ENCODE assay signal across 32 cellular contexts in genomic region chr2:233032551-233033320, GRCh38. TPM values are rescaled to one million over a fixed set of nuclear protein-coding genes. Genes with fewer than 3 reads are reported as not detected.
DNase-seq lines count a peak whose midpoint lies in the region; ATAC-seq, FAIRE-seq and TF ChIP-seq lines count a peak whose summit lies in the region.
"Had no signal": no experiment of that assay in that cellular context is flagged by ENCODE, and none has a peak within 500 bp of the region (broad histone marks: within the 10 kb centered on the region; RNA-seq: fewer than 3 reads in every experiment).

NEU2 (plus strand) TSS chr2:233032672; CDS start chr2:233032672, 0 bp downstream.

- ATAC-seq in GM21825 (IDR thresholded peaks at IDR 0.05; ENCODE audit: unreplicated experiment) (no peak), HG03460 (IDR thresholded peaks at IDR 0.05; ENCODE audit: unreplicated experiment) (no peak)
- ATAC-seq: activated CD4-positive, CD25-positive, alpha-beta regulatory T cell treated with anti-CD3 and anti-CD28 coated beads, Interleukin-2, amount 50 U/mL, for 24 hours; T-cell had no signal

- no peak within 1 kb of the TSS for H2AFZ ChIP-seq in keratinocyte (ENCODE audit: control insufficient read depth, low read length)

- H3K9ac ChIP-seq in keratinocyte (ENCODE audit: control insufficient read depth, extremely low read depth, insufficient read depth, low read length): no peak within 1 kb of the TSS

- H3K4me3 Mint-ChIP-seq in activated T-cell treated with anti-CD3 and anti-CD28 coated beads, Interleukin-2, amount 50 U/mL, for 24 hours: no peak within 1 kb of the TSS
- H3K4me3 Mint-ChIP-seq: activated CD4-positive, alpha-beta memory T cell treated with anti-CD3 and anti-CD28 coated beads, Interleukin-2, amount 10 ng/mL, durations not matched to agents 7 days and 5 days; activated naive CD8-positive, alpha-beta T cell treated with anti-CD3 and anti-CD28 coated beads, Interleukin-2, amount 10 ng/mL, durations not matched to agents 7 days and 5 days; IgD-negative memory B cell; stimulated activated effector memory CD8-positive, alpha-beta T cell treated with anti-CD3 and anti-CD28 coated beads, Interleukin-12 subunit alpha, Interleukin-12 subunit beta, amount 100 ng/mL, for 72 hours; T-cell had no signal

- 94 to 95% methylated on average over 13 of the region's 13 CpGs for WGBS in sigmoid colon, 2 donors

- TF ChIP-seq CTCF in cardiac fibroblast (IDR thresholded peaks at IDR 0.05; ENCODE audit: low read depth, low read length) (no peak), keratinocyte (optimal IDR thresholded peaks at IDR 0.05 in 1 of 3, IDR thresholded peaks at IDR 0.05 in 1 of 3, conservative IDR thresholded peaks at IDR 0.05 in 1 of 3; ENCODE audit: extremely low read depth in 1 of 3, insufficient read depth in 2 of 3, low read length in 3 of 3) (no peak), sigmoid colon (IDR thresholded peaks at IDR 0.05) (no peak)

- H3K9me3 Mint-ChIP-seq in activated T-cell treated with anti-CD3 and anti-CD28 coated beads, Interleukin-2, amount 50 U/mL, for 24 hours: no peaks in the 10 kb centered on the region
- H3K9me3 Mint-ChIP-seq: activated naive CD8-positive, alpha-beta T cell treated with anti-CD3 and anti-CD28 coated beads, Interleukin-2, amount 10 ng/mL, durations not matched to agents 7 days and 5 days; IgD-negative memory B cell; stimulated activated effector memory CD8-positive, alpha-beta T cell treated with anti-CD3 and anti-CD28 coated beads, Interleukin-12 subunit alpha, Interleukin-12 subunit beta, amount 100 ng/mL, for 72 hours; T-cell had no signal

- H3K27me3 ChIP-seq in keratinocyte (ENCODE audit: control insufficient read depth, extremely low read depth, insufficient read depth, low read length): no peaks in the 10 kb centered on the region
- no peaks in the 10 kb centered on the region for H3K27me3 ChIP-seq in sigmoid colon
- H3K27me3 ChIP-seq: suprapubic skin had no signal

- no peak for FAIRE-seq in keratinocyte (lab: Jason Lieb, UNC)
- FAIRE-seq: GM12891, islet of Langerhans, small intestine had no signal

- TF ChIP-seq POLR2A in sigmoid colon (IDR thresholded peaks at IDR 0.05): no peak

- intact Hi-C loops in sigmoid colon (cut with DNase I): no loop called here

- dilution Hi-C loops in keratinocyte (cut with MboI; ENCODE audit: extremely low pct_ligation_motif_present, low sequenced_read_pairs): no loop called here

- no peak within 1 kb of the TSS for H3K27ac Mint-ChIP-seq in activated T-cell treated with anti-CD3 and anti-CD28 coated beads, Interleukin-2, amount 50 U/mL, for 24 hours
- H3K27ac Mint-ChIP-seq: activated CD4-positive, alpha-beta memory T cell treated with anti-CD3 and anti-CD28 coated beads, Interleukin-2, amount 10 ng/mL, durations not matched to agents 7 days and 5 days; activated naive CD8-positive, alpha-beta T cell treated with anti-CD3 and anti-CD28 coated beads, Interleukin-2, amount 10 ng/mL, durations not matched to agents 7 days and 5 days; IgD-negative memory B cell; stimulated activated effector memory CD8-positive, alpha-beta T cell treated with anti-CD3 and anti-CD28 coated beads, Interleukin-12 subunit alpha, Interleukin-12 subunit beta, amount 100 ng/mL, for 72 hours; T-cell had no signal

- H3K36me3 ChIP-seq in keratinocyte (ENCODE audit: control insufficient read depth in 2 of 2, extremely low read depth in 1 of 2, insufficient read depth in 2 of 2, low read length in 2 of 2): no peaks in the 10 kb centered on the region
- H3K36me3 ChIP-seq in sigmoid colon: no peaks in the 10 kb centered on the region
- H3K36me3 ChIP-seq: suprapubic skin had no signal

- H3K27me3 Mint-ChIP-seq in activated T-cell treated with anti-CD3 and anti-CD28 coated beads, Interleukin-2, amount 50 U/mL, for 24 hours: no peaks in the 10 kb centered on the region
- H3K27me3 Mint-ChIP-seq: activated CD4-positive, alpha-beta memory T cell treated with anti-CD3 and anti-CD28 coated beads, Interleukin-2, amount 10 ng/mL, durations not matched to agents 7 days and 5 days; T-cell had no signal

- H3K9me3 ChIP-seq in keratinocyte (ENCODE audit: control insufficient read depth, low read depth, low read length) (peaks cover 3% of the 10 kb centered on the region), sigmoid colon (no peaks in the 10 kb centered on the region)
- H3K9me3 ChIP-seq: suprapubic skin had no signal

- H3K79me2 ChIP-seq in keratinocyte (ENCODE audit: control insufficient read depth, insufficient read depth, low read length): no peaks in the 10 kb centered on the region

- H3K4me3 ChIP-seq in cardiac fibroblast (replicated peaks in 1 of 2; ENCODE audit: low read depth in 2 of 2, low read length in 2 of 2) (no peak within 1 kb of the TSS), keratinocyte (ENCODE audit: control insufficient read depth in 2 of 3, extremely low read depth in 1 of 3, insufficient read depth in 2 of 3, low read depth in 1 of 3, low read length in 3 of 3) (no peak within 1 kb of the TSS), sigmoid colon (no peak within 1 kb of the TSS)
- H3K4me3 ChIP-seq: suprapubic skin had no signal

- H3K4me2 ChIP-seq in keratinocyte (ENCODE audit: control insufficient read depth, extremely low read depth, insufficient read depth, low read depth, low read length): peak within 1 kb of the TSS; percentile 28

- DNase-seq in activated T-cell treated with anti-CD3 and anti-CD28 coated beads, Interleukin-2, amount 50 U/mL, for 24 hours: peak; percentile 12
- DNase-seq in activated T-cell treated with anti-CD3 and anti-CD28 coated beads for 4 hours (no peak), cardiac fibroblast (ENCODE audit: low read depth in 2 of 2) (peak; percentile 13 to 31), keratinocyte (ENCODE audit: low read depth, low spot score) (no peak), sigmoid colon (peak; percentile 50)
- no peak for DNase-seq in stimulated activated CD4-positive, alpha-beta T cell treated with anti-CD3 and anti-CD28 coated beads, Interleukin-15, amount 100 ng/mL, for 24 hours
- DNase-seq: activated CD4-positive, alpha-beta memory T cell treated with anti-CD3 and anti-CD28 coated beads, Interleukin-2, amount 10 ng/mL, durations not matched to agents 7 days and 5 days; activated effector memory CD4-positive, alpha-beta T cell treated with anti-CD3 and anti-CD28 coated beads, Interleukin-2, amount 50 U/mL, for 16 hours; activated naive CD8-positive, alpha-beta T cell treated with anti-CD3 and anti-CD28 coated beads, Interleukin-2, amount 10 ng/mL, durations not matched to agents 7 days and 5 days; AML-193; NCI-H1105 treated with DMSO at 0.1 percent for 48 hours; NCI-H2029; NCI-H748 treated with DMSO at 0.1 percent for 48 hours; OCI-M1; SHP77 treated with DMSO at 0.1 percent for 48 hours; small intestine; stimulated activated CD4-positive, alpha-beta T cell treated with anti-CD3 and anti-CD28 coated beads, Interleukin-2, amount 100 ng/mL, for 48 hours; T-cell had no signal

- H3K27ac ChIP-seq in keratinocyte (ENCODE audit: control insufficient read depth, insufficient read depth, low read length) (no peak within 1 kb of the TSS), sigmoid colon (no peak within 1 kb of the TSS)
- H3K27ac ChIP-seq: 22Rv1, suprapubic skin had no signal

- peaks cover 8% of the 10 kb centered on the region for H3K4me1 Mint-ChIP-seq in activated T-cell treated with anti-CD3 and anti-CD28 coated beads, Interleukin-2, amount 50 U/mL, for 24 hours (ENCODE audit: low read depth)
- H3K4me1 Mint-ChIP-seq: activated CD4-positive, alpha-beta memory T cell treated with anti-CD3 and anti-CD28 coated beads, Interleukin-2, amount 10 ng/mL, durations not matched to agents 7 days and 5 days; stimulated activated effector memory CD8-positive, alpha-beta T cell treated with anti-CD3 and anti-CD28 coated beads, Interleukin-12 subunit alpha, Interleukin-12 subunit beta, amount 100 ng/mL, for 72 hours had no signal

- no peak for TF ChIP-seq EP300 in sigmoid colon (IDR thresholded peaks at IDR 0.05)

- H3K4me1 ChIP-seq in keratinocyte (ENCODE audit: control insufficient read depth, extremely low read depth, insufficient read depth, low read length): peaks cover 15% of the 10 kb centered on the region
- no peaks in the 10 kb centered on the region for H3K4me1 ChIP-seq in sigmoid colon
- H3K4me1 ChIP-seq: suprapubic skin had no signal

- H3K36me3 Mint-ChIP-seq in activated T-cell treated with anti-CD3 and anti-CD28 coated beads, Interleukin-2, amount 50 U/mL, for 24 hours (ENCODE audit: low read depth): no peaks in the 10 kb centered on the region
- H3K36me3 Mint-ChIP-seq: activated naive CD8-positive, alpha-beta T cell treated with anti-CD3 and anti-CD28 coated beads, Interleukin-2, amount 10 ng/mL, durations not matched to agents 7 days and 5 days; IgD-negative memory B cell; stimulated activated effector memory CD8-positive, alpha-beta T cell treated with anti-CD3 and anti-CD28 coated beads, Interleukin-12 subunit alpha, Interleukin-12 subunit beta, amount 100 ng/mL, for 72 hours; T-cell had no signal

- H3K9me1 ChIP-seq in keratinocyte (ENCODE audit: control insufficient read depth, extremely low read depth, insufficient read depth, low read length): no peaks in the 10 kb centered on the region

- H4K20me1 ChIP-seq in keratinocyte (ENCODE audit: control insufficient read depth, extremely low read depth, insufficient read depth, low read length): no peaks in the 10 kb centered on the region

RNA-seq across cellular contexts. Expression of gene NEU2, which starts in this region (rescaled TPM):
- polyA plus RNA-seq in keratinocyte (not detected in 3 replicates), sigmoid colon (not detected)
- polyA plus RNA-seq in keratinocyte (2011; ENCODE audit: low read depth): not detected
- not detected in 2 replicates for polyA plus RNA-seq in keratinocyte (2011; cell fraction: cytosol; rRNA removed)
- polyA plus RNA-seq in keratinocyte (2011; cell fraction: nucleus; rRNA removed): not detected in 2 replicates
- polyA plus RNA-seq in keratinocyte (2012; ENCODE audit: low replicate concordance): 0.34 TPM in 1 of 2 replicates, not detected in the other
- not detected in 3 replicates for polyA minus RNA-seq in keratinocyte
- polyA minus RNA-seq in keratinocyte (2011; cell fraction: cytosol; rRNA and poly(A)+ RNA removed): not detected
- not detected in 2 replicates for polyA minus RNA-seq in keratinocyte (2011; cell fraction: nucleus; rRNA and poly(A)+ RNA removed)
- not detected for total RNA-seq in sigmoid colon
- total RNA-seq: activated CD4-positive, alpha-beta memory T cell treated with anti-CD3 and anti-CD28 coated beads, Interleukin-2, amount 10 ng/mL, durations not matched to agents 7 days and 5 days; activated naive CD8-positive, alpha-beta T cell treated with anti-CD3 and anti-CD28 coated beads, Interleukin-2, amount 10 ng/mL, durations not matched to agents 7 days and 5 days; cerebellum; liver; mononuclear cell; pulmonary artery endothelial cell; T-cell; ureter had no signal
- polyA plus RNA-seq: IgD-negative memory B cell, liver, small intestine had no signal

Comparison
In these comparisons a context has a peak if more than half of its experiments do, and no peak if none do; other contexts are left out.
1. DNase-seq: peak in activated T-cell treated with anti-CD3 and anti-CD28 coated beads, Interleukin-2, amount 50 U/mL, for 24 hours (single experiment) and cardiac fibroblast (2 of 2); none in activated T-cell treated with anti-CD3 and anti-CD28 coated beads for 4 hours (single experiment), keratinocyte (single experiment) and stimulated activated CD4-positive, alpha-beta T cell treated with anti-CD3 and anti-CD28 coated beads, Interleukin-15, amount 100 ng/mL, for 24 hours (single experiment).
2. Peak in DNase-seq in sigmoid colon; RNA of the gene not detected or under 1 TPM.